ENCODE assay signal across 20 cellular contexts in the genomic region with DNA sequence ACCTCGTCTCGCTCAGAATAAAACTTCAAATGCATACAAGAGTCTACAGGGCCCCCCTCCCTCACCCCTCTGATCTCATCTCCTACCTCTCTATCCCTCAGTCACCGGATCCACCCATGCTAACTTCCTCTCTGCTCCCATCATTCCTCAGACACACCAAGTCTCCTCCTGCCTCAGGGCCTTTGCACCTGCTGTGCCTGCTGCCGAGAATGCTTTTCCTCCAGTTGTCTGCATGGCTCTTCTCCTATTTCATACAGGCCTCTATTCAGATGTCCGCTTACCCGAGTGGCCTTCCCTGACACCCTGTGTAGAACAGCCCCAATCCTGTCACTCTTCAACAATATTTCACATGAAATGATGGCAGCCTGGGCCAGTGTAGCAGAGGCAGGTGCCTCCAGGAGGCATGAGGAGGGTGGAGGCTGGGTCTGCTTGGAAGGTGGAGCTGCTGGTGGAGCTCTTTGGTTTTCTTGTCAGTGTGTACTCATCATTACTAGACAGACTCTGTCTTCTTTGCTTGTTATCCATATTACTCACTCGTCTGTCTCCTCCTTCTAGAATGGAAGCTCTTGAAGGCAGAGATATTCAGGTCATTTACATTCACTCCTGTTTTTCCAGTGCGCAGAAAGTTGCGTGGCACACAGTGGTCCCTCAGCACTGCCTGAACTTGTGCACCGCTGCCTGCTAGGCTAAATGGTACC. TPM values are rescaled to one million over a fixed set of nuclear protein-coding genes. Genes with fewer than 3 reads are reported as not detected.
DNase-seq lines count a peak whose midpoint lies in the region; ATAC-seq and TF ChIP-seq lines count a peak whose summit lies in the region.
"Had no signal": no experiment of that assay in that cellular context is flagged by ENCODE, and none has a peak within 500 bp of the region (broad histone marks: within the 10 kb centered on the region; RNA-seq: fewer than 3 reads in every experiment).

No MANE protein-coding gene starts in this region.

- peaks cover 85% of the 10 kb centered on the region for H3K4me1 Mint-ChIP-seq in stimulated activated effector memory CD8-positive, alpha-beta T cell treated with anti-CD3 and anti-CD28 coated beads, Interleukin-12 subunit alpha, Interleukin-12 subunit beta, amount 100 ng/mL, for 72 hours

- no peaks in the 10 kb centered on the region for H3K36me3 ChIP-seq in RWPE2 (ENCODE audit: low read depth)
- H3K36me3 ChIP-seq in effector memory CD4-positive, alpha-beta T cell (ENCODE audit: control insufficient read depth, insufficient read depth, low read length), result peaks cover 22% of the 10 kb centered on the region
- H3K36me3 ChIP-seq: BE2C, colonic mucosa, pancreas had no signal

- TF ChIP-seq CTCF in RWPE2 (IDR thresholded peaks at IDR 0.05; ENCODE audit: poor library complexity, severe bottlenecking), result no peak

- H3K4me1 ChIP-seq in RWPE2 (ENCODE audit: insufficient read depth, poor library complexity, severe bottlenecking), result peaks cover 41% of the 10 kb centered on the region
- H3K4me1 ChIP-seq in effector memory CD4-positive, alpha-beta T cell (ENCODE audit: control insufficient read depth, insufficient read depth, low read length, poor library complexity, severe bottlenecking), result peaks cover 56% of the 10 kb centered on the region

- no peaks in the 10 kb centered on the region for H3K9me3 Mint-ChIP-seq in stimulated activated effector memory CD8-positive, alpha-beta T cell treated with anti-CD3 and anti-CD28 coated beads, Interleukin-12 subunit alpha, Interleukin-12 subunit beta, amount 100 ng/mL, for 72 hours

- H3K27ac ChIP-seq in RWPE2 (ENCODE audit: poor library complexity, severe bottlenecking), result no peak overlapping the region
- H3K27ac ChIP-seq in effector memory CD4-positive, alpha-beta T cell (ENCODE audit: insufficient read depth, low read length, poor library complexity, severe bottlenecking), result peak overlapping the region; percentile 34
- H3K27ac ChIP-seq: colonic mucosa, pancreas had no signal

- peak overlapping the region; percentile 99 for H3K27ac Mint-ChIP-seq in stimulated activated effector memory CD8-positive, alpha-beta T cell treated with anti-CD3 and anti-CD28 coated beads, Interleukin-12 subunit alpha, Interleukin-12 subunit beta, amount 100 ng/mL, for 72 hours

- H3K36me3 Mint-ChIP-seq in stimulated activated effector memory CD8-positive, alpha-beta T cell treated with anti-CD3 and anti-CD28 coated beads, Interleukin-12 subunit alpha, Interleukin-12 subunit beta, amount 100 ng/mL, for 72 hours, result peaks cover 98% of the 10 kb centered on the region

- H3K4me3 ChIP-seq in RWPE2 (ENCODE audit: severe bottlenecking), result no peak overlapping the region
- no peak overlapping the region for H3K4me3 ChIP-seq in effector memory CD4-positive, alpha-beta T cell (ENCODE audit: insufficient read depth, low read depth, low read length, poor library complexity, severe bottlenecking)
- H3K4me3 ChIP-seq: colonic mucosa, pancreas had no signal

- ATAC-seq in Right ventricle myocardium inferior (no peak), RWPE2 (ENCODE audit: low read depth) (no peak), GM21786 (IDR thresholded peaks at IDR 0.05; ENCODE audit: unreplicated experiment) (no peak), GM21529 (IDR thresholded peaks at IDR 0.05; ENCODE audit: unreplicated experiment) (no peak)
- no peak for ATAC-seq in stimulated activated effector memory CD8-positive, alpha-beta T cell treated with anti-CD3 and anti-CD28 coated beads, Interleukin-12 subunit alpha, Interleukin-12 subunit beta, amount 100 ng/mL, for 72 hours
- ATAC-seq: pancreas had no signal

- H3K27me3 ChIP-seq in RWPE2 (ENCODE audit: insufficient read depth, poor library complexity, severe bottlenecking), result no peaks in the 10 kb centered on the region
- no peaks in the 10 kb centered on the region for H3K27me3 ChIP-seq in effector memory CD4-positive, alpha-beta T cell (replicated peaks; ENCODE audit: control insufficient read depth, insufficient read depth, low read length, poor library complexity, severe bottlenecking)
- H3K27me3 ChIP-seq: BE2C, colonic mucosa, pancreas had no signal

- DNase-seq in cardiac septum (ENCODE audit: low spot score), result peak; percentile 15
- DNase-seq in Right ventricle myocardium inferior (ENCODE audit: missing footprints), result no peak
- peak; percentile 18 for DNase-seq in RWPE2 (ENCODE audit: low spot score)
- DNase-seq in effector memory CD4-positive, alpha-beta T cell, result no peak
- DNase-seq in stimulated activated effector memory CD8-positive, alpha-beta T cell treated with anti-CD3 and anti-CD28 coated beads, Interleukin-12 subunit alpha, Interleukin-12 subunit beta, amount 100 ng/mL, for 72 hours (ENCODE audit: low spot score in 2 of 2), result no peak
- no peak for DNase-seq in NCI-H226
- DNase-seq: amygdala, BE2C, colonic mucosa, DMS79 treated with DMSO at 0.1 percent for 48 hours, NCI-H2107, NCI-H774, pancreas, small intestine, T-helper 9 cell had no signal

- H3K9me3 ChIP-seq in RWPE2 (ENCODE audit: severe bottlenecking), result no peaks in the 10 kb centered on the region
- no peaks in the 10 kb centered on the region for H3K9me3 ChIP-seq in effector memory CD4-positive, alpha-beta T cell (ENCODE audit: control insufficient read depth, low read length)
- H3K9me3 ChIP-seq: BE2C, colonic mucosa, pancreas had no signal

- intact Hi-C loops in cardiac septum (cut with DNase I), result no loop called here
- intact Hi-C loops in Right ventricle myocardium inferior (cut with DNase I), result no loop called here

- peak overlapping the region; percentile 90 for H3K4me3 Mint-ChIP-seq in stimulated activated effector memory CD8-positive, alpha-beta T cell treated with anti-CD3 and anti-CD28 coated beads, Interleukin-12 subunit alpha, Interleukin-12 subunit beta, amount 100 ng/mL, for 72 hours

RNA-seq across cellular contexts. Expression of a gene that starts 4.2 kb away (rescaled TPM):
- total RNA-seq in cardiac septum (1.4 TPM), Right ventricle myocardium inferior (2.2 TPM)

RNA-seq across cellular contexts. Expression of a gene that starts 45.1 kb away (rescaled TPM):
- total RNA-seq in cardiac septum, result 44.5 TPM
- 42.9 TPM for total RNA-seq in Right ventricle myocardium inferior

RNA-seq across cellular contexts. Expression of a gene that starts 46.5 kb away (rescaled TPM):
- 0.24 TPM for total RNA-seq in cardiac septum
- 0.46 TPM for total RNA-seq in Right ventricle myocardium inferior
- total RNA-seq: colonic mucosa, epithelial cell of proximal tubule, glomerular endothelial cell, H4 had no signal

RNA-seq across cellular contexts. Expression of a gene that starts 48.2 kb away (rescaled TPM):
- total RNA-seq in cardiac septum, result 1.4 TPM
- total RNA-seq in Right ventricle myocardium inferior, result 2.4 TPM
- total RNA-seq: epithelial cell of proximal tubule had no signal

Comparison
In these comparisons a context has a peak if more than half of its experiments do, and no peak if none do; other contexts are left out.
1. DNase-seq: peak in cardiac septum (single experiment) and RWPE2 (single experiment); none in Right ventricle myocardium inferior (single experiment), effector memory CD4-positive, alpha-beta T cell (0 of 3), stimulated activated effector memory CD8-positive, alpha-beta T cell treated with anti-CD3 and anti-CD28 coated beads, Interleukin-12 subunit alpha, Interleukin-12 subunit beta, amount 100 ng/mL, for 72 hours (0 of 2) and NCI-H226 (single experiment).